ENCODE assay signal across 8 cellular contexts in the genomic region with DNA sequence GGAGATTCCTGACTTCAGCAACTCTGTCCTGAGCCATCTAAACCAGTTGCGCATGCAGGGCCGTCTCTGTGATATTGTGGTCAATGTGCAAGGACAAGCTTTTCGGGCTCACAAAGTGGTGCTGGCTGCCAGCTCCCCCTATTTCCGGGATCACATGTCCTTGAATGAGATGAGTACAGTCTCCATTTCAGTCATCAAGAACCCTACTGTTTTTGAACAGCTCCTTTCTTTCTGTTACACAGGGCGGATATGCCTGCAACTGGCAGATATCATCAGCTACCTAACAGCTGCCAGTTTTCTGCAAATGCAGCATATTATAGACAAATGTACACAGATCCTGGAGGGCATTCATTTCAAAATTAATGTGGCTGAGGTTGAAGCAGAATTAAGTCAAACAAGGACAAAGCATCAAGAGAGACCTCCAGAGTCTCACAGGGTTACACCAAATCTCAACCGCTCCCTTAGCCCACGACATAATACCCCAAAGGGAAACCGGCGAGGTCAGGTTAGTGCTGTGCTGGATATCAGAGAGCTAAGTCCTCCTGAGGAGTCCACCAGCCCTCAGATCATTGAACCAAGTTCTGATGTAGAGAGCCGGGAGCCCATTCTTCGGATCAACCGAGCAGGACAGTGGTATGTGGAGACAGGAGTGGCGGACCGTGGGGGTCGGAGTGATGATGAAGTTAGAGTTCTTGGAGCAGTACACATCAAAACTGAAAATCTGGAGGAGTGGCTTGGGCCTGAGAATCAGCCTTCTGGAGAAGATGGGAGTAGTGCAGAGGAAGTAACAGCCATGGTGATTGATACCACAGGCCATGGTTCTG. TPM values are rescaled to one million over a fixed set of nuclear protein-coding genes. Genes with fewer than 3 reads are reported as not detected.
A peak's percentile ranks its signal among the peaks of the same experiment; 100 is the strongest.
DNase-seq lines count a peak whose midpoint lies in the region; ATAC-seq and TF ChIP-seq lines count a peak whose summit lies in the region.

No MANE protein-coding gene starts in this region.

- peaks cover 59% of the 10 kb centered on the region for H3K4me1 Mint-ChIP-seq in activated B cell treated with CpG ODN at 0.5 μM for 24 hours

- no peaks in the 10 kb centered on the region for H3K9me2 ChIP-seq in GM23248 (ENCODE audit: insufficient read depth)

- peak overlapping the region; percentile 32 for H3K4me3 Mint-ChIP-seq in activated B cell treated with CpG ODN at 0.5 μM for 24 hours

- DNase-seq in CMK (ENCODE audit: low read depth), result peak; percentile 71
- DNase-seq in activated B cell treated with CpG ODN at 0.5 μM for 24 hours, result no peak
- DNase-seq in hepatic stellate cell (ENCODE audit: low spot score), result no peak
- no peak for DNase-seq in effector CD8-positive, alpha-beta T cell (lab: John Stamatoyannopoulos, UW)
- no peak for DNase-seq in GM23248

- WGBS in GM23248 (ENCODE audit: low coverage in 1 of 2, low lambda C conversion rate in 2 of 2, missing lambda C conversion rate in 2 of 2), 2 experiments, result 88 to 92% methylated on average over 15 of the region's 15 CpGs

- intact Hi-C loops in activated B cell treated with CpG ODN at 0.5 μM for 24 hours (cut with micrococcal nuclease), result no loop called here

- peak; percentile 25 for ATAC-seq in GM21786 (IDR thresholded peaks at IDR 0.05; ENCODE audit: unreplicated experiment)
- ATAC-seq in activated B cell treated with CpG ODN at 0.5 μM for 24 hours (ENCODE audit: low read depth), result no peak
- ATAC-seq in HG03039 (IDR thresholded peaks at IDR 0.05; ENCODE audit: unreplicated experiment), result no peak

- no peaks in the 10 kb centered on the region for H3K27me3 Mint-ChIP-seq in activated B cell treated with CpG ODN at 0.5 μM for 24 hours

- POLR2A ChIA-PET in activated B cell treated with CpG ODN at 0.5 μM for 24 hours (lab: Charles Lee), result interaction anchor here (0.9 to 3.1 kb wide), 2 partner anchors 46 to 1129 kb away, joined by 3 to 49 read pairs; a partner anchor contains a TSS

- H3F3A ChIP-seq in GM23248 (ENCODE audit: insufficient read depth), result peaks cover 35% of the 10 kb centered on the region

- no peak overlapping the region for H3K4me2 ChIP-seq in GM23248 (ENCODE audit: unreplicated experiment)

- CTCF ChIA-PET in activated B cell treated with CpG ODN at 0.5 μM for 24 hours (lab: Charles Lee), result no interaction called here

- H3K36me3 ChIP-seq in mucosa of rectum (ENCODE audit: control insufficient read depth in 2 of 2, insufficient read depth in 2 of 2, low read length in 2 of 2) (peaks cover 7 to 11% of the 10 kb centered on the region in 2 donors), GM23248 (ENCODE audit: low read depth) (peaks cover 25% of the 10 kb centered on the region)

- no peak for TF ChIP-seq CTCF in activated B cell treated with CpG ODN at 0.5 μM for 24 hours (IDR thresholded peaks at IDR 0.05)

- H3K27me3 ChIP-seq in mucosa of rectum (ENCODE audit: control insufficient read depth in 2 of 2, insufficient read depth in 2 of 2, low read length in 2 of 2) (no peaks in the 10 kb centered on the region), GM23248 (replicated peaks; ENCODE audit: insufficient read depth) (no peaks in the 10 kb centered on the region)

- no peaks in the 10 kb centered on the region for H3K9me3 Mint-ChIP-seq in activated B cell treated with CpG ODN at 0.5 μM for 24 hours

- H3K4me1 ChIP-seq in mucosa of rectum (ENCODE audit: control insufficient read depth in 2 of 2, insufficient read depth in 2 of 2, low read length in 2 of 2), result peaks cover 18 to 25% of the 10 kb centered on the region in 2 donors
- peaks cover 19% of the 10 kb centered on the region; the same call in 1 of the 2 replicates for H3K4me1 ChIP-seq in GM23248 (ENCODE audit: insufficient read depth)

- peak overlapping the region in 1 of 2 donors; percentile 9 for H3K9ac ChIP-seq in mucosa of rectum (ENCODE audit: low read depth in 1 of 2, low read length in 2 of 2)
- H3K9ac ChIP-seq in GM23248, result no peak overlapping the region

- H2AFZ ChIP-seq in GM23248, result no peak overlapping the region

- H3K27ac ChIP-seq in mucosa of rectum (ENCODE audit: low read depth in 2 of 2, low read length in 2 of 2) (peak overlapping the region; percentile 29 to 43), GM23248 (no peak overlapping the region)

- H3K79me2 ChIP-seq in GM23248 (ENCODE audit: insufficient read depth), result peaks cover 47% of the 10 kb centered on the region

- H4K20me1 ChIP-seq in GM23248 (ENCODE audit: insufficient read depth), result peaks cover 16% of the 10 kb centered on the region

- H3K9me3 ChIP-seq in mucosa of rectum (ENCODE audit: control insufficient read depth in 2 of 2, low read length in 2 of 2) (no peaks in the 10 kb centered on the region), GM23248 (ENCODE audit: low read depth) (no peaks in the 10 kb centered on the region)

- H3K27ac Mint-ChIP-seq in activated B cell treated with CpG ODN at 0.5 μM for 24 hours, result peak overlapping the region; percentile 97

- in situ Hi-C loops in GM23248 (cut with MboI), result no loop called here

- H3K4me3 ChIP-seq in mucosa of rectum (ENCODE audit: low read length in 2 of 2) (peak overlapping the region in 1 of 2 donors; percentile 27), GM23248 (no peak overlapping the region)

- H3K36me3 Mint-ChIP-seq in activated B cell treated with CpG ODN at 0.5 μM for 24 hours (ENCODE audit: low read depth), result peaks cover 56% of the 10 kb centered on the region

RNA-seq across cellular contexts. Expression of a gene that starts 2.3 kb away (rescaled TPM):
- 21.1 and 24.6 TPM in 2 replicates for total RNA-seq in activated B cell treated with CpG ODN at 0.5 μM for 24 hours
- total RNA-seq in GM23248 (2014; rRNA removed; shearing (Covaris generic)), result 4.2 and 5.6 TPM in 2 replicates
- polyA plus RNA-seq in GM23248 (2016; fragmentation: Nextera tagmentation; extraction: Ambion mirVana), result 0.90 and 0.96 TPM in 2 replicates

RNA-seq across cellular contexts. Expression of a gene that starts 2.7 kb away (rescaled TPM):
- 701 and 722 TPM in 2 replicates for total RNA-seq in activated B cell treated with CpG ODN at 0.5 μM for 24 hours
- total RNA-seq in GM23248 (2014; rRNA removed; shearing (Covaris generic)), result 344 and 358 TPM in 2 replicates
- polyA plus RNA-seq in GM23248 (2016; fragmentation: Nextera tagmentation; extraction: Ambion mirVana), result 143 and 166 TPM in 2 replicates

RNA-seq across cellular contexts. Expression of a gene that starts 45.8 kb away (rescaled TPM):
- 12.7 and 14.0 TPM in 2 replicates for total RNA-seq in activated B cell treated with CpG ODN at 0.5 μM for 24 hours
- 14.9 and 16.9 TPM in 2 replicates for total RNA-seq in GM23248 (2014; rRNA removed; shearing (Covaris generic))
- 9.3 and 10.4 TPM in 2 replicates for polyA plus RNA-seq in GM23248 (2016; fragmentation: Nextera tagmentation; extraction: Ambion mirVana)

RNA-seq across cellular contexts. Expression of a gene that starts 46.0 kb away (rescaled TPM):
- 24.0 and 26.0 TPM in 2 replicates for total RNA-seq in activated B cell treated with CpG ODN at 0.5 μM for 24 hours
- total RNA-seq in GM23248 (2014; rRNA removed; shearing (Covaris generic)), result 12.1 and 14.5 TPM in 2 replicates
- 11.0 and 12.1 TPM in 2 replicates for polyA plus RNA-seq in GM23248 (2016; fragmentation: Nextera tagmentation; extraction: Ambion mirVana)

RNA-seq across cellular contexts. Expression of a gene that starts 46.7 kb away (rescaled TPM):
- 0.24 TPM in 2 replicates for total RNA-seq in activated B cell treated with CpG ODN at 0.5 μM for 24 hours
- not detected in 2 replicates for total RNA-seq in GM23248 (2014; rRNA removed; shearing (Covaris generic))
- not detected in 2 replicates for polyA plus RNA-seq in GM23248 (2016; fragmentation: Nextera tagmentation; extraction: Ambion mirVana)
